ENCODE assay signal across 10 cellular contexts in genomic region chr11:61091373-61092279, GRCh38. TPM values are rescaled to one million over a fixed set of nuclear protein-coding genes. Genes with fewer than 3 reads are reported as not detected.
DNase-seq lines count a peak whose midpoint lies in the region; ATAC-seq and TF ChIP-seq lines count a peak whose summit lies in the region.
"Had no signal": no experiment of that assay in that cellular context is flagged by ENCODE, and none has a peak within 500 bp of the region (broad histone marks: within the 10 kb centered on the region; RNA-seq: fewer than 3 reads in every experiment).

No MANE protein-coding gene starts in this region.

- peak overlapping the region; percentile 52 for H3K4me3 ChIP-seq in GM12864 (ENCODE audit: low read depth, low read length)
- no peak overlapping the region for H3K4me3 ChIP-seq in skin epidermis

- H3K27ac ChIP-seq in skin epidermis: peak overlapping the region in 14 of 21 experiments; percentile 6 to 77 (median 52)

- peak; percentile 70 for ATAC-seq in activated naive CD8-positive, alpha-beta T cell treated with anti-CD3 and anti-CD28 coated beads, Interleukin-2, amount 50 U/mL, for 24 hours
- no peak for ATAC-seq in left lobe of liver
- ATAC-seq in HG02588 (IDR thresholded peaks at IDR 0.05; ENCODE audit: unreplicated experiment): no peak

- DNase-seq in GM12864 (ENCODE audit: low read depth) (no peak), HK-2 (ENCODE audit: unreplicated experiment) (peak; percentile 3), NCI-H82 (lab: John Stamatoyannopoulos, UW) (no peak), left lobe of liver (ENCODE audit: low spot score) (no peak), KG1 (lab: John Stamatoyannopoulos, UW) (no peak)
- peak; percentile 68 for DNase-seq in activated naive CD8-positive, alpha-beta T cell treated with anti-CD3 and anti-CD28 coated beads, Interleukin-2, amount 50 U/mL, for 24 hours

- H3K27ac Mint-ChIP-seq in activated naive CD8-positive, alpha-beta T cell treated with anti-CD3 and anti-CD28 coated beads, Interleukin-2, amount 50 U/mL, for 24 hours: peak overlapping the region; percentile 95

- H3K36me3 Mint-ChIP-seq in activated naive CD8-positive, alpha-beta T cell treated with anti-CD3 and anti-CD28 coated beads, Interleukin-2, amount 50 U/mL, for 24 hours (ENCODE audit: low read depth): peaks cover 9% of the 10 kb centered on the region

- peaks cover 79% of the 10 kb centered on the region for H3K4me1 Mint-ChIP-seq in activated naive CD8-positive, alpha-beta T cell treated with anti-CD3 and anti-CD28 coated beads, Interleukin-2, amount 50 U/mL, for 24 hours

- no peaks in the 10 kb centered on the region for H3K27me3 Mint-ChIP-seq in activated naive CD8-positive, alpha-beta T cell treated with anti-CD3 and anti-CD28 coated beads, Interleukin-2, amount 50 U/mL, for 24 hours

- H3K9me3 Mint-ChIP-seq in activated naive CD8-positive, alpha-beta T cell treated with anti-CD3 and anti-CD28 coated beads, Interleukin-2, amount 50 U/mL, for 24 hours: no peaks in the 10 kb centered on the region

- no peak for TF ChIP-seq CTCF in GM12864 (IDR thresholded peaks at IDR 0.05; ENCODE audit: low read depth, low read length, missing control alignments)

- H3K4me3 Mint-ChIP-seq in activated naive CD8-positive, alpha-beta T cell treated with anti-CD3 and anti-CD28 coated beads, Interleukin-2, amount 50 U/mL, for 24 hours: peak overlapping the region; percentile 87

RNA-seq across cellular contexts. Expression of gene CD5, which starts 10.7 kb away (rescaled TPM):
- 0.55 TPM for total RNA-seq in left lobe of liver
- total RNA-seq: chondrocyte, kidney epithelial cell had no signal

Comparison
In these comparisons a context has a peak if more than half of its experiments do, and no peak if none do; other contexts are left out.
1. DNase-seq: peak in HK-2 (single experiment) and activated naive CD8-positive, alpha-beta T cell treated with anti-CD3 and anti-CD28 coated beads, Interleukin-2, amount 50 U/mL, for 24 hours (single experiment); none in GM12864 (single experiment), NCI-H82 (single experiment), left lobe of liver (single experiment) and KG1 (single experiment).